In genomic region chr9:97982719-97983523, GRCh38 we compare ENCODE assay signal across 7 cellular contexts. TPM values are rescaled to one million over a fixed set of nuclear protein-coding genes. Genes with fewer than 3 reads are reported as not detected.
DNase-seq lines count a peak whose midpoint lies in the region; ATAC-seq and TF ChIP-seq lines count a peak whose summit lies in the region.

Gene ANP32B, plus strand, starts transcription at chr9:97983341. Its CDS starts 215 bp downstream, at chr9:97983556.

- H2AFZ ChIP-seq in hepatocyte = peak within 1 kb of the TSS; percentile 98

- H3K4me3 ChIP-seq in astrocyte of the cerebellum (ENCODE audit: low read depth, low read length) (peak within 1 kb of the TSS; percentile 91), hepatocyte (peak within 1 kb of the TSS; percentile 100), retinal pigment epithelial cell (ENCODE audit: low read length) (peak within 1 kb of the TSS; percentile 78)

- ATAC-seq in GM18505 (IDR thresholded peaks at IDR 0.05; ENCODE audit: unreplicated experiment) (peak; percentile 68), HG02885 (IDR thresholded peaks at IDR 0.05; ENCODE audit: poor library complexity, unreplicated experiment) (peak; percentile 73)

- H3K36me3 ChIP-seq in hepatocyte (replicated peaks; ENCODE audit: insufficient read depth, low read depth) = no peaks in the 10 kb centered on the region

- H3K4me2 ChIP-seq in hepatocyte = peak within 1 kb of the TSS; percentile 98

- peak; percentile 64 for TF ChIP-seq CTCF in astrocyte of the cerebellum (IDR thresholded peaks at IDR 0.05; ENCODE audit: low read depth, low read length, missing control alignments)
- TF ChIP-seq CTCF in hepatocyte (IDR thresholded peaks at IDR 0.05; ENCODE audit: poor library complexity) = peak; percentile 61
- TF ChIP-seq CTCF in retinal pigment epithelial cell (conservative IDR thresholded peaks at IDR 0.05; ENCODE audit: low read depth, low read length) = peak; percentile 71

- peak within 1 kb of the TSS; percentile 100 for H3K27ac ChIP-seq in hepatocyte

- H3K79me2 ChIP-seq in hepatocyte = peaks cover 30% of the 10 kb centered on the region

- peaks cover 18% of the 10 kb centered on the region for H3K4me1 ChIP-seq in hepatocyte (ENCODE audit: insufficient read depth)

- H3K9me3 ChIP-seq in hepatocyte (ENCODE audit: low read depth) = no peaks in the 10 kb centered on the region

- peaks cover 11% of the 10 kb centered on the region for H4K20me1 ChIP-seq in hepatocyte (ENCODE audit: insufficient read depth, poor library complexity, severe bottlenecking)

- DNase-seq in NCI-H2029 (lab: John Stamatoyannopoulos, UW) = peak; percentile 82
- peak; percentile 88 for DNase-seq in T-helper 9 cell
- DNase-seq in astrocyte of the cerebellum (ENCODE audit: low read depth) = peak; percentile 61
- peak; percentile 96 for DNase-seq in hepatocyte (ENCODE audit: low spot score)
- no peak for DNase-seq in retinal pigment epithelial cell (ENCODE audit: low read depth)

- TF ChIP-seq POLR2A in GM18505 (IDR thresholded peaks at IDR 0.05; ENCODE audit: borderline replicate concordance, extremely low read depth, insufficient read depth, insufficient read length) = peak; percentile 78

- no peaks in the 10 kb centered on the region for H3K27me3 ChIP-seq in hepatocyte

- H3K9me2 ChIP-seq in hepatocyte (replicated peaks; ENCODE audit: insufficient read depth) = no peaks in the 10 kb centered on the region

- WGBS in hepatocyte (ENCODE audit: low lambda C conversion rate, missing lambda C conversion rate) = under 1% methylated on average over 44 of the region's 100 CpGs

- in situ Hi-C loops in astrocyte of the cerebellum (cut with HindIII; ENCODE audit: low sequenced_read_pairs) = no loop called here

RNA-seq across cellular contexts. Expression of gene ANP32B, which starts in this region (rescaled TPM):
- total RNA-seq in hepatocyte = 15.4 and 18.5 TPM in 2 replicates
- 64.3 and 75.3 TPM in 2 replicates for polyA plus RNA-seq in hepatocyte
